ENCODE assay signal across 1 cellular context in genomic region chr7:148983220-148984146, GRCh38.
TF ChIP-seq lines count a peak whose summit lies in the region.

No MANE protein-coding gene starts in this region.

TF ChIP-seq in K562, 482 proteins besides CTCF, POLR2A, EP300 and RAD21 (continued from another document and continues in another):
- TF ChIP-seq, protein P1, sequence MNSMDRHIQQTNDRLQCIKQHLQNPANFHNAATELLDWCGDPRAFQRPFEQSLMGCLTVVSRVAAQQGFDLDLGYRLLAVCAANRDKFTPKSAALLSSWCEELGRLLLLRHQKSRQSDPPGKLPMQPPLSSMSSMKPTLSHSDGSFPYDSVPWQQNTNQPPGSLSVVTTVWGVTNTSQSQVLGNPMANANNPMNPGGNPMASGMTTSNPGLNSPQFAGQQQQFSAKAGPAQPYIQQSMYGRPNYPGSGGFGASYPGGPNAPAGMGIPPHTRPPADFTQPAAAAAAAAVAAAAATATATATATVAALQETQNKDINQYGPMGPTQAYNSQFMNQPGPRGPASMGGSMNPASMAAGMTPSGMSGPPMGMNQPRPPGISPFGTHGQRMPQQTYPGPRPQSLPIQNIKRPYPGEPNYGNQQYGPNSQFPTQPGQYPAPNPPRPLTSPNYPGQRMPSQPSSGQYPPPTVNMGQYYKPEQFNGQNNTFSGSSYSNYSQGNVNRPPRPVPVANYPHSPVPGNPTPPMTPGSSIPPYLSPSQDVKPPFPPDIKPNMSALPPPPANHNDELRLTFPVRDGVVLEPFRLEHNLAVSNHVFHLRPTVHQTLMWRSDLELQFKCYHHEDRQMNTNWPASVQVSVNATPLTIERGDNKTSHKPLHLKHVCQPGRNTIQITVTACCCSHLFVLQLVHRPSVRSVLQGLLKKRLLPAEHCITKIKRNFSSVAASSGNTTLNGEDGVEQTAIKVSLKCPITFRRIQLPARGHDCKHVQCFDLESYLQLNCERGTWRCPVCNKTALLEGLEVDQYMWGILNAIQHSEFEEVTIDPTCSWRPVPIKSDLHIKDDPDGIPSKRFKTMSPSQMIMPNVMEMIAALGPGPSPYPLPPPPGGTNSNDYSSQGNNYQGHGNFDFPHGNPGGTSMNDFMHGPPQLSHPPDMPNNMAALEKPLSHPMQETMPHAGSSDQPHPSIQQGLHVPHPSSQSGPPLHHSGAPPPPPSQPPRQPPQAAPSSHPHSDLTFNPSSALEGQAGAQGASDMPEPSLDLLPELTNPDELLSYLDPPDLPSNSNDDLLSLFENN (IDR thresholded peaks at IDR 0.05; ENCODE audit: low read depth in 2 of 2, low read length in 2 of 2): peak in 1 of 2 experiments; percentile 74; a peak in 1 of 4 replicates
- TF ChIP-seq HMBOX1 (IDR thresholded peaks at IDR 0.05) (peak; percentile 95), ZBED1 (IDR thresholded peaks at IDR 0.05) (0 out of 2 replicates have a peak, but pooled peaks have one; percentile 44), SLC30A9 (CRISPR knock-in tag; IDR thresholded peaks at IDR 0.05) (no peak), POLR2G (IDR thresholded peaks at IDR 0.05; ENCODE audit: low read depth, low read length) (0 out of 2 replicates have a peak, but pooled peaks have one; percentile 25), SRSF1 (IDR thresholded peaks at IDR 0.05; ENCODE audit: low read depth, low read length) (no peak), HDAC1 (IDR thresholded peaks at IDR 0.05) (peak in 1 of 2 experiments; percentile 95; a peak in 1 of 4 replicates), RFX5 (IDR thresholded peaks at IDR 0.05; ENCODE audit: low read depth, low read length) (peak; percentile 82; the same call in 1 of the 2 replicates), MTA1 (IDR thresholded peaks at IDR 0.05; ENCODE audit: borderline replicate concordance) (peak; percentile 68; the same call in 1 of the 2 replicates), EGR1 (conservative IDR thresholded peaks at IDR 0.05) (peak; percentile 59), JUND (IDR thresholded peaks at IDR 0.05; ENCODE audit: borderline replicate concordance, low read depth, low read length) (peak; percentile 46; the same call in 1 of the 2 replicates), JUND (tag; IDR thresholded peaks at IDR 0.05; ENCODE audit: borderline replicate concordance, low read depth, low read length) (peak; percentile 68; the same call in 1 of the 3 replicates), ETS1 (conservative IDR thresholded peaks at IDR 0.05; ENCODE audit: control insufficient read depth, low read depth, low read length) (peak; percentile 72; the same call in 1 of the 2 replicates), FOXK2 (conservative IDR thresholded peaks at IDR 0.05 in 1 of 2, IDR thresholded peaks at IDR 0.05 in 1 of 2; ENCODE audit: low read depth in 2 of 2) (peak; percentile 96 to 98), ZNF384 (IDR thresholded peaks at IDR 0.05; ENCODE audit: low read depth, low read length) (peak; percentile 35; the same call in 1 of the 2 replicates), RFX7 (CRISPR knock-in tag; IDR thresholded peaks at IDR 0.05) (0 out of 2 replicates have a peak, but pooled peaks have one; percentile 62), BRCA1 (IDR thresholded peaks at IDR 0.05) (no peak), BRCA1 (CRISPR knock-in tag; IDR thresholded peaks at IDR 0.05) (no peak), CBFB (CRISPR knock-in tag; IDR thresholded peaks at IDR 0.05) (0 out of 2 replicates have a peak, but pooled peaks have one; percentile 46), ZNF263 (CRISPR knock-in tag; IDR thresholded peaks at IDR 0.05; ENCODE audit: borderline replicate concordance) (no peak), GATAD2A (IDR thresholded peaks at IDR 0.05) (no peak), PREB (CRISPR knock-in tag; IDR thresholded peaks at IDR 0.05) (0 out of 2 replicates have a peak, but pooled peaks have one; percentile 76), ETV5 (CRISPR knock-in tag; IDR thresholded peaks at IDR 0.05; ENCODE audit: low read depth) (0 out of 2 replicates have a peak, but pooled peaks have one; percentile 26), TCF3 (CRISPR knock-in tag; IDR thresholded peaks at IDR 0.05) (0 out of 2 replicates have a peak, but pooled peaks have one; percentile 22), RBM14 (IDR thresholded peaks at IDR 0.05; ENCODE audit: borderline replicate concordance, insufficient read depth, low read depth, low read length) (no peak), THRA (IDR thresholded peaks at IDR 0.05) (no peak), HSF4 (CRISPR knock-in tag; IDR thresholded peaks at IDR 0.05; ENCODE audit: borderline replicate concordance) (no peak), NCOA6 (IDR thresholded peaks at IDR 0.05) (no peak), ZNF408 (CRISPR knock-in tag; IDR thresholded peaks at IDR 0.05; ENCODE audit: low read depth) (no peak), CBX3 (IDR thresholded peaks at IDR 0.05; ENCODE audit: borderline replicate concordance in 1 of 2, low read length in 2 of 2) (peak in 1 of 2 experiments; percentile 31; a peak in 1 of 3 replicates), LCOR (CRISPR knock-in tag; IDR thresholded peaks at IDR 0.05) (peak; percentile 94), ZBTB43 (CRISPR knock-in tag; IDR thresholded peaks at IDR 0.05) (peak; percentile 52; the same call in 1 of the 2 replicates), ZNF143 (CRISPR knock-in tag; IDR thresholded peaks at IDR 0.05) (peak; percentile 89)
- TF ChIP-seq, protein P2, sequence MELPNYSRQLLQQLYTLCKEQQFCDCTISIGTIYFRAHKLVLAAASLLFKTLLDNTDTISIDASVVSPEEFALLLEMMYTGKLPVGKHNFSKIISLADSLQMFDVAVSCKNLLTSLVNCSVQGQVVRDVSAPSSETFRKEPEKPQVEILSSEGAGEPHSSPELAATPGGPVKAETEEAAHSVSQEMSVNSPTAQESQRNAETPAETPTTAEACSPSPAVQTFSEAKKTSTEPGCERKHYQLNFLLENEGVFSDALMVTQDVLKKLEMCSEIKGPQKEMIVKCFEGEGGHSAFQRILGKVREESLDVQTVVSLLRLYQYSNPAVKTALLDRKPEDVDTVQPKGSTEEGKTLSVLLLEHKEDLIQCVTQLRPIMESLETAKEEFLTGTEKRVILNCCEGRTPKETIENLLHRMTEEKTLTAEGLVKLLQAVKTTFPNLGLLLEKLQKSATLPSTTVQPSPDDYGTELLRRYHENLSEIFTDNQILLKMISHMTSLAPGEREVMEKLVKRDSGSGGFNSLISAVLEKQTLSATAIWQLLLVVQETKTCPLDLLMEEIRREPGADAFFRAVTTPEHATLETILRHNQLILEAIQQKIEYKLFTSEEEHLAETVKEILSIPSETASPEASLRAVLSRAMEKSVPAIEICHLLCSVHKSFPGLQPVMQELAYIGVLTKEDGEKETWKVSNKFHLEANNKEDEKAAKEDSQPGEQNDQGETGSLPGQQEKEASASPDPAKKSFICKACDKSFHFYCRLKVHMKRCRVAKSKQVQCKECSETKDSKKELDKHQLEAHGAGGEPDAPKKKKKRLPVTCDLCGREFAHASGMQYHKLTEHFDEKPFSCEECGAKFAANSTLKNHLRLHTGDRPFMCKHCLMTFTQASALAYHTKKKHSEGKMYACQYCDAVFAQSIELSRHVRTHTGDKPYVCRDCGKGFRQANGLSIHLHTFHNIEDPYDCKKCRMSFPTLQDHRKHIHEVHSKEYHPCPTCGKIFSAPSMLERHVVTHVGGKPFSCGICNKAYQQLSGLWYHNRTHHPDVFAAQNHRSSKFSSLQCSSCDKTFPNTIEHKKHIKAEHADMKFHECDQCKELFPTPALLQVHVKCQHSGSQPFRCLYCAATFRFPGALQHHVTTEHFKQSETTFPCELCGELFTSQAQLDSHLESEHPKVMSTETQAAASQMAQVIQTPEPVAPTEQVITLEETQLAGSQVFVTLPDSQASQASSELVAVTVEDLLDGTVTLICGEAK (IDR thresholded peaks at IDR 0.05): peak; percentile 90
- TF ChIP-seq, protein P2 (CRISPR knock-in tag; IDR thresholded peaks at IDR 0.05): no peak
- TF ChIP-seq, protein P3, sequence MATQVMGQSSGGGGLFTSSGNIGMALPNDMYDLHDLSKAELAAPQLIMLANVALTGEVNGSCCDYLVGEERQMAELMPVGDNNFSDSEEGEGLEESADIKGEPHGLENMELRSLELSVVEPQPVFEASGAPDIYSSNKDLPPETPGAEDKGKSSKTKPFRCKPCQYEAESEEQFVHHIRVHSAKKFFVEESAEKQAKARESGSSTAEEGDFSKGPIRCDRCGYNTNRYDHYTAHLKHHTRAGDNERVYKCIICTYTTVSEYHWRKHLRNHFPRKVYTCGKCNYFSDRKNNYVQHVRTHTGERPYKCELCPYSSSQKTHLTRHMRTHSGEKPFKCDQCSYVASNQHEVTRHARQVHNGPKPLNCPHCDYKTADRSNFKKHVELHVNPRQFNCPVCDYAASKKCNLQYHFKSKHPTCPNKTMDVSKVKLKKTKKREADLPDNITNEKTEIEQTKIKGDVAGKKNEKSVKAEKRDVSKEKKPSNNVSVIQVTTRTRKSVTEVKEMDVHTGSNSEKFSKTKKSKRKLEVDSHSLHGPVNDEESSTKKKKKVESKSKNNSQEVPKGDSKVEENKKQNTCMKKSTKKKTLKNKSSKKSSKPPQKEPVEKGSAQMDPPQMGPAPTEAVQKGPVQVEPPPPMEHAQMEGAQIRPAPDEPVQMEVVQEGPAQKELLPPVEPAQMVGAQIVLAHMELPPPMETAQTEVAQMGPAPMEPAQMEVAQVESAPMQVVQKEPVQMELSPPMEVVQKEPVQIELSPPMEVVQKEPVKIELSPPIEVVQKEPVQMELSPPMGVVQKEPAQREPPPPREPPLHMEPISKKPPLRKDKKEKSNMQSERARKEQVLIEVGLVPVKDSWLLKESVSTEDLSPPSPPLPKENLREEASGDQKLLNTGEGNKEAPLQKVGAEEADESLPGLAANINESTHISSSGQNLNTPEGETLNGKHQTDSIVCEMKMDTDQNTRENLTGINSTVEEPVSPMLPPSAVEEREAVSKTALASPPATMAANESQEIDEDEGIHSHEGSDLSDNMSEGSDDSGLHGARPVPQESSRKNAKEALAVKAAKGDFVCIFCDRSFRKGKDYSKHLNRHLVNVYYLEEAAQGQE (CRISPR knock-in tag; IDR thresholded peaks at IDR 0.05; ENCODE audit: low read depth): no peak
